ENCODE assay signal across 30 cellular contexts in genomic region chr11:24406389-24406788, GRCh38.
"Had no signal": no experiment of that assay in that cellular context is flagged by ENCODE, and none has a peak within 500 bp of the region (broad histone marks: within the 10 kb centered on the region; RNA-seq: fewer than 3 reads in every experiment).

No MANE protein-coding gene starts in this region.

- ATAC-seq: activated naive CD8-positive, alpha-beta T cell treated with anti-CD3 and anti-CD28 coated beads, Interleukin-2, amount 50 U/mL, for 24 hours; activated T-cell treated with anti-CD3 and anti-CD28 coated beads, Interleukin-2, amount 50 U/mL, for 4 hours; K562; Panc1 had no signal

- H3K27me3 Mint-ChIP-seq: activated CD4-positive, alpha-beta memory T cell treated with anti-CD3 and anti-CD28 coated beads for 36 hours; activated naive CD4-positive, alpha-beta T cell treated with anti-CD3 and anti-CD28 coated beads, Interleukin-2, amount 10 ng/mL, durations not matched to agents 7 days and 5 days; activated naive CD8-positive, alpha-beta T cell; activated naive CD8-positive, alpha-beta T cell treated with anti-CD3 and anti-CD28 coated beads, Interleukin-2, amount 50 U/mL, for 24 hours; brain had no signal

- H3K4me1 ChIP-seq: SJCRH30 had no signal

- H3K4me2 ChIP-seq: SK-N-SH had no signal

- H3K9me3 Mint-ChIP-seq: brain had no signal

- H3K9me3 ChIP-seq: SJCRH30, SK-N-SH had no signal

- H3K4me3 ChIP-seq: K562, SJCRH30 had no signal

- H3K4me1 Mint-ChIP-seq: activated naive CD4-positive, alpha-beta T cell treated with anti-CD3 and anti-CD28 coated beads, Interleukin-2, amount 10 ng/mL, durations not matched to agents 7 days and 5 days; activated naive CD8-positive, alpha-beta T cell treated with anti-CD3 and anti-CD28 coated beads, Interleukin-2, amount 50 U/mL, for 24 hours; brain had no signal

- H3K36me3 Mint-ChIP-seq: activated CD4-positive, alpha-beta memory T cell treated with anti-CD3 and anti-CD28 coated beads for 36 hours; activated naive CD4-positive, alpha-beta T cell treated with anti-CD3 and anti-CD28 coated beads, Interleukin-2, amount 10 ng/mL, durations not matched to agents 7 days and 5 days; activated naive CD8-positive, alpha-beta T cell; brain had no signal

- H3K27ac Mint-ChIP-seq: activated CD4-positive, alpha-beta memory T cell treated with anti-CD3 and anti-CD28 coated beads for 36 hours; activated naive CD4-positive, alpha-beta T cell treated with anti-CD3 and anti-CD28 coated beads, Interleukin-2, amount 10 ng/mL, durations not matched to agents 7 days and 5 days; activated naive CD8-positive, alpha-beta T cell; activated naive CD8-positive, alpha-beta T cell treated with anti-CD3 and anti-CD28 coated beads, Interleukin-2, amount 50 U/mL, for 24 hours; activated T-helper 1 cell treated with anti-CD3 and anti-CD28 coated beads, Interleukin-12 subunit alpha, Interleukin-12 subunit beta, Interleukin-2, Interleukin-4 antibody, amounts not matched to agents 30 ng/mL and 10 ng/mL and 1 ng/mL, durations not matched to agents 14 hours and 24 hours and 36 hours; brain; T-helper 1 cell treated with Interleukin-12 subunit alpha and Interleukin-12 subunit beta and Interleukin-4 antibody, amounts not matched to agents 30 μg/mL and 1 μg/mL, for 36 hours; T-helper 2 cell treated with Interferon-gamma antibody and Interleukin-4, amounts not matched to agents 5 μg/mL and 100 μg/mL, for 36 hours had no signal

- H3K4me3 Mint-ChIP-seq: activated CD4-positive, alpha-beta memory T cell treated with anti-CD3 and anti-CD28 coated beads for 36 hours; activated naive CD4-positive, alpha-beta T cell treated with anti-CD3 and anti-CD28 coated beads, Interleukin-2, amount 10 ng/mL, durations not matched to agents 7 days and 5 days; activated naive CD8-positive, alpha-beta T cell; activated naive CD8-positive, alpha-beta T cell treated with anti-CD3 and anti-CD28 coated beads, Interleukin-2, amount 50 U/mL, for 24 hours; activated T-cell treated with anti-CD3 and anti-CD28 coated beads, Interleukin-2, amount 50 U/mL, for 4 hours; activated T-helper 1 cell treated with anti-CD3 and anti-CD28 coated beads, Interleukin-12 subunit alpha, Interleukin-12 subunit beta, Interleukin-2, Interleukin-4 antibody, amounts not matched to agents 30 ng/mL and 10 ng/mL and 1 ng/mL, durations not matched to agents 14 hours and 24 hours and 36 hours; brain; T-helper 1 cell treated with Interleukin-12 subunit alpha and Interleukin-12 subunit beta and Interleukin-4 antibody, amounts not matched to agents 30 μg/mL and 1 μg/mL, for 36 hours; T-helper 2 cell treated with Interferon-gamma antibody and Interleukin-4, amounts not matched to agents 5 μg/mL and 100 μg/mL, for 36 hours had no signal

- H3K9ac ChIP-seq: SK-N-SH had no signal

- H3K27ac ChIP-seq: SJCRH30 had no signal

- H3K36me3 ChIP-seq: SJCRH30 had no signal

- DNase-seq: activated CD4-positive, alpha-beta memory T cell treated with anti-CD3 and anti-CD28 coated beads for 36 hours; activated CD4-positive, alpha-beta T cell treated with anti-CD3 and anti-CD28 coated beads for 4 hours; activated CD4-positive, alpha-beta T cell treated with anti-CD3 and anti-CD28 coated beads, Interleukin-2, amount 50 U/mL, for 1 hour; activated CD4-positive, CD25-positive, alpha-beta regulatory T cell treated with anti-CD3 and anti-CD28 coated beads, Interleukin-2, amount 50 U/mL, for 72 hours; activated CD8-positive, alpha-beta memory T cell treated with anti-CD3 and anti-CD28 coated beads, Interleukin-2, amount 50 U/mL, for 4 hours; activated naive CD4-positive, alpha-beta T cell treated with anti-CD3 and anti-CD28 coated beads, Interleukin-2, amount 10 ng/mL, durations not matched to agents 7 days and 5 days; activated naive CD8-positive, alpha-beta T cell treated with anti-CD3 and anti-CD28 coated beads, Interleukin-2, amount 50 U/mL, for 24 hours; activated T-cell treated with anti-CD3 and anti-CD28 coated beads for 4 hours; activated T-cell treated with anti-CD3 and anti-CD28 coated beads, Interleukin-2, amount 50 U/mL, for 4 hours; anterior cingulate cortex; caudate nucleus; NCI-H1105; NCI-H1417 treated with DMSO at 0.1 percent for 48 hours; NCI-H187 treated with DMSO at 0.1 percent for 48 hours; NCI-H2081; NCI-H226; NCI-H446 treated with DMSO at 0.1 percent for 48 hours; NCI-H524; NCI-H69; NCI-H82; SHP77; SJCRH30; SK-N-SH had no signal

- H3K27me3 ChIP-seq: SJCRH30 had no signal
